In the genomic region with DNA sequence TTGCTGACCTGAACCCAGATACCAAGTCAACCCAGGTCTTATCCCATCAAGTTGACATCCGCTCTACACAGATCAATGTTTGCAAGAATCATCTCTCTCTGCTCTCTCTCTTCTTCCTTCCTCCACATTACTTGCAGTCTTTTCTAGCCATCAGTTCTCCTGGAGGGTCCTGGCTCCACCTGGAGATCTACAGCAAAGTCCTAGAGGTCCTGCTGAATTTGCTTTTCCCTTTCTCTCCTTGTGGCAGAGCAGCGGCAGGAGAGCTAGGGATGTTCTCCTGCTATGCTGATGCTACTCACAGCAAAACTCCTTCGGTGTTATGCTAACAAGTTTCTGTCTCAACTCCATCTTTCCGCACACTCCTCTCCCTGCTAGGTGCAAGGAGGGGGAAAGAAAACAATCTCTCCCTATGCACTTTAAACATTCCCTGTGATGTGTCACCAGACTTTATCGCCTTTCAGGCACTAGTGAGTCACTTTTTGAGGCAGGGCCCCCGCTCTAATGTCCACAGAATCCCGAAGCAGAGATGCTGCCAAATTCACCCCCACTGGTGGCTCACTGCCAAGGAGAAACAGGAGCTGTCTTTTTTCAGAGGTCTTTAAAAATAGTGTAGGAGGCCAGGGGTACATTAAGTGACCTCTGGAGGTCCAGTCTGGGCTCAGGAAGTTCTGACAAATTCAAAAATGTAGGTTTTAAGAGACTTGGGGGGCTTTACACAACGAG, we compare ENCODE assay signal across 9 cellular contexts.
DNase-seq lines count a peak whose midpoint lies in the region; ATAC-seq, FAIRE-seq and TF ChIP-seq lines count a peak whose summit lies in the region.
"Had no signal": no experiment of that assay in that cellular context is flagged by ENCODE, and none has a peak within 500 bp of the region (broad histone marks: within the 10 kb centered on the region; RNA-seq: fewer than 3 reads in every experiment).

No MANE protein-coding gene starts in this region.

- no peaks in the 10 kb centered on the region for H3K36me3 ChIP-seq in BE2C
- H3K36me3 ChIP-seq: WERI-Rb-1 had no signal

- H3K27me3 ChIP-seq in BE2C, result no peaks in the 10 kb centered on the region; the same call in none of the 2 replicates

- FAIRE-seq in RCC 7860 (lab: Jason Lieb, UNC), result peak; percentile 90

- no peak for ATAC-seq in GM18502 (IDR thresholded peaks at IDR 0.05; ENCODE audit: poor library complexity, unreplicated experiment)
- no peak for ATAC-seq in GM19452 (IDR thresholded peaks at IDR 0.05; ENCODE audit: unreplicated experiment)

- DNase-seq in BE2C (peak; percentile 40), RCC 7860 (ENCODE audit: low spot score) (peak; percentile 89), fibroblast of mammary gland (ENCODE audit: low read depth) (peak; percentile 89), occipital lobe (lab: John Stamatoyannopoulos, UW) (peak; percentile 19), activated gamma-delta T cell (lab: John Stamatoyannopoulos, UW) (no peak), NCI-H774 (lab: John Stamatoyannopoulos, UW) (no peak)
- DNase-seq: WERI-Rb-1 had no signal

- peaks cover 5% of the 10 kb centered on the region; the same call in 1 of the 2 replicates for H3K4me1 ChIP-seq in BE2C

- no peak overlapping the region for H3K4me3 ChIP-seq in BE2C (ENCODE audit: low read depth, low read length)
- no peak overlapping the region for H3K4me3 ChIP-seq in fibroblast of mammary gland (ENCODE audit: control insufficient read depth, low read depth, low read length)

- TF ChIP-seq CTCF in BE2C (IDR thresholded peaks at IDR 0.05; ENCODE audit: low read depth, low read length) (no peak), fibroblast of mammary gland (conservative IDR thresholded peaks at IDR 0.05; ENCODE audit: control insufficient read depth, insufficient read depth, low read depth, low read length) (no peak)

- no peaks in the 10 kb centered on the region for H3K9me3 ChIP-seq in BE2C

Comparison
In these comparisons a context has a peak if more than half of its experiments do, and no peak if none do; other contexts are left out.
1. DNase-seq: peak in BE2C (single experiment), RCC 7860 (single experiment), fibroblast of mammary gland (single experiment) and occipital lobe (single experiment); none in activated gamma-delta T cell (single experiment) and NCI-H774 (single experiment).